ENCODE assay signal across 21 cellular contexts in the genomic region with DNA sequence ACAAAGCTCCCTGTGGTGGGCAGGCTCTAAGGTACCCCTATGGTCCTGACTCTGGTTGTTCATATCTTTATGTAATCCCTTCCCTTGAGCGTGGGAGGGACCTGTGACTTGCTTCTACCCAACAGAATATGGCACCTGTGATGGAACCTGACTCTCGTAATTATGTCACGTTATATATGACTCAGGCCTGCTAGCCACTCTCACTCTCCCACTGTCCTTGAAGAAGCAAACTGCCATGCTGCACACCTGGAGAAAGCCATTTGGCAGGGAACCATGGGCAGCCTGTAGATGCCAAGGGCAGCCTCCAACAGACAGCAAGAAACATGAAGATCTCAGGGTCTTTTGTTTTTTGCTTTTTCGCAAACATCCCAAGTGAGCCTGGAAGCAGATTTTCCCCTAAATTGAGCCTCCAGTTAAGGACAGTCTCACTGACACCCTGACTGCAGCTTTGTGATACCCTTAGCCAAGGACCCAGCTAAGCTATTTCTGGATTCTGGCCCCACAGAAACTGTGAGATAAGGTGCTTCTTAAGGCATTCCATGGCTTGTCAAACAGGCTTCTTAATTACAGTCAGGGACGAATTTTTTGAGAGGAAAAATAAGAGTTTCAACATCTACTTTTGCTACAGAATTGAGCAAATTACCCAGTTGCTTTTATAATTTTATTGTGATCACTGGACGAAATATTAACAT.
"Had no signal": no experiment of that assay in that cellular context is flagged by ENCODE, and none has a peak within 500 bp of the region (broad histone marks: within the 10 kb centered on the region; RNA-seq: fewer than 3 reads in every experiment).

No MANE protein-coding gene starts in this region.

- H3K9me3 ChIP-seq: colonic mucosa, esophagus muscularis mucosa, gastroesophageal sphincter, heart right ventricle, ovary, stomach, thyroid gland had no signal

- H3K4me1 ChIP-seq: colonic mucosa had no signal

- ATAC-seq: foreskin keratinocyte; gastroesophageal sphincter; left colon; naive thymus-derived CD8-positive, alpha-beta T cell; sciatic nerve; stimulated activated effector memory CD8-positive, alpha-beta T cell treated with anti-CD3 and anti-CD28 coated beads, Interleukin-12 subunit alpha, Interleukin-12 subunit beta, amount 100 ng/mL, for 72 hours had no signal

- DNase-seq: colonic mucosa; effector memory CD4-positive, alpha-beta T cell; foreskin keratinocyte; heart right ventricle; hippocampal formation; left colon; naive thymus-derived CD8-positive, alpha-beta T cell; nephron progenitor cell; occipital lobe; ovary; retina; stimulated activated CD4-positive, alpha-beta T cell treated with anti-CD3 and anti-CD28 coated beads, Interleukin-2, amount 100 ng/mL, for 24 hours; stimulated activated CD4-positive, alpha-beta T cell treated with anti-CD3 and anti-CD28 coated beads, Interleukin-4, amount 100 ng/mL, for 24 hours; stimulated activated naive CD4-positive, alpha-beta T cell treated with Interleukin-2 at 50 U/mL for 16 hours; stomach; thyroid gland had no signal

- H3K27me3 ChIP-seq: colonic mucosa, esophagus muscularis mucosa, foreskin keratinocyte, gastroesophageal sphincter, heart right ventricle, ovary, stomach, thyroid gland had no signal

- H3K36me3 ChIP-seq: colonic mucosa, esophagus muscularis mucosa, gastroesophageal sphincter, heart right ventricle, ovary, stomach, thyroid gland had no signal

- H3K4me3 ChIP-seq: colonic mucosa, esophagus muscularis mucosa, gastroesophageal sphincter, heart right ventricle, lung, ovary, stomach, thyroid gland had no signal

- H3K27ac ChIP-seq: colonic mucosa, esophagus muscularis mucosa, foreskin keratinocyte, gastroesophageal sphincter, ovary, stomach, thyroid gland had no signal
